Comparison of ENCODE assay signal across 8 cellular contexts in genomic region chr7:130896051-130896881, GRCh38.
DNase-seq lines count a peak whose midpoint lies in the region; ATAC-seq and TF ChIP-seq lines count a peak whose summit lies in the region.

No MANE protein-coding gene starts in this region.

- no peaks in the 10 kb centered on the region for H3K27me3 ChIP-seq in kidney epithelial cell (ENCODE audit: control insufficient read depth, insufficient read depth, low read length)

- no peak overlapping the region for H3K4me3 ChIP-seq in kidney epithelial cell (ENCODE audit: low read depth, low read length)

- H3K4me3 Mint-ChIP-seq in activated T-helper 17 cell treated with anti-CD3 and anti-CD28 coated beads, Interleukin-2, amount 50 U/mL, for 72 hours = peak overlapping the region; percentile 70

- ATAC-seq in activated T-helper 17 cell treated with anti-CD3 and anti-CD28 coated beads, Interleukin-2, amount 50 U/mL, for 72 hours (replicated peaks) = no peak
- ATAC-seq in GM18519 (IDR thresholded peaks at IDR 0.05; ENCODE audit: low FRiP score, unreplicated experiment) = no peak
- ATAC-seq in GM21786 (IDR thresholded peaks at IDR 0.05; ENCODE audit: unreplicated experiment) = no peak

- peaks cover 100% of the 10 kb centered on the region for H3K36me3 Mint-ChIP-seq in activated T-helper 17 cell treated with anti-CD3 and anti-CD28 coated beads, Interleukin-2, amount 50 U/mL, for 72 hours (ENCODE audit: low read depth)

- H3K36me3 ChIP-seq in kidney epithelial cell (ENCODE audit: control insufficient read depth, insufficient read depth, low read length) = peaks cover 2% of the 10 kb centered on the region

- H3K27ac Mint-ChIP-seq in activated T-helper 17 cell treated with anti-CD3 and anti-CD28 coated beads, Interleukin-2, amount 50 U/mL, for 72 hours = peak overlapping the region; percentile 97

- no peaks in the 10 kb centered on the region for H3K27me3 Mint-ChIP-seq in activated T-helper 17 cell treated with anti-CD3 and anti-CD28 coated beads, Interleukin-2, amount 50 U/mL, for 72 hours

- DNase-seq in A172 (ENCODE audit: low spot score) (peak; percentile 44), GM20000 (ENCODE audit: low spot score) (no peak), kidney epithelial cell (ENCODE audit: low read depth) (no peak), NCI-H2107 (lab: John Stamatoyannopoulos, UW) (no peak), NCI-H2107 treated with DMSO at 0.1 percent for 48 hours (lab: John Stamatoyannopoulos, UW; ENCODE audit: unreplicated experiment) (no peak)

- peak; percentile 18 for TF ChIP-seq CTCF in GM20000 (IDR thresholded peaks at IDR 0.05; ENCODE audit: extremely low read depth, missing control alignments)
- peak; percentile 62 for TF ChIP-seq CTCF in kidney epithelial cell (IDR thresholded peaks at IDR 0.05; ENCODE audit: insufficient read depth, low read length, poor library complexity, severe bottlenecking)

- peaks cover 73% of the 10 kb centered on the region for H3K4me1 Mint-ChIP-seq in activated T-helper 17 cell treated with anti-CD3 and anti-CD28 coated beads, Interleukin-2, amount 50 U/mL, for 72 hours

- no peaks in the 10 kb centered on the region for H3K9me3 Mint-ChIP-seq in activated T-helper 17 cell treated with anti-CD3 and anti-CD28 coated beads, Interleukin-2, amount 50 U/mL, for 72 hours
